20 cellular contexts compared by ENCODE assay signal in genomic region chr2:129277611-129278010, GRCh38.
A peak's percentile ranks its signal among the peaks of the same experiment; 100 is the strongest.
DNase-seq lines count a peak whose midpoint lies in the region; ATAC-seq lines count a peak whose summit lies in the region.
"Had no signal": no experiment of that assay in that cellular context is flagged by ENCODE, and none has a peak within 500 bp of the region (broad histone marks: within the 10 kb centered on the region; RNA-seq: fewer than 3 reads in every experiment).

No MANE protein-coding gene starts in this region.

- in situ Hi-C loops in Caki2 (cut with HindIII; ENCODE audit: low pct_unique_long_range_greater_than_20kb, low sequenced_read_pairs): no loop called here

- DNase-seq in Caki2 (ENCODE audit: low read depth) (peak; percentile 13), NCI-H1105 (lab: John Stamatoyannopoulos, UW) (peak; percentile 36), RPMI7951 (ENCODE audit: low read depth) (peak; percentile 3), kidney glomerular epithelial cell (lab: John Stamatoyannopoulos, UW) (peak; percentile 0), T-helper 1 cell (no peak)
- DNase-seq in stimulated activated CD4-positive, alpha-beta T cell treated with anti-CD3 and anti-CD28 coated beads, Interleukin-4, amount 100 ng/mL, for 1 hour: no peak
- no peak for DNase-seq in stimulated activated CD8-positive, alpha-beta memory T cell treated with anti-CD3 and anti-CD28 coated beads, Interleukin-4, amount 100 ng/mL, for 48 hours
- DNase-seq: CD4-positive, alpha-beta memory T cell; DMS79 treated with DMSO at 0.1 percent for 48 hours; HFFc6; NCI-H1092; NCI-H1694 treated with DMSO at 0.1 percent for 48 hours; NCI-H2107; NCI-H446; SHP77; SK-N-SH had no signal

- ATAC-seq in HG03097 (IDR thresholded peaks at IDR 0.05; ENCODE audit: low FRiP score, unreplicated experiment): no peak
- ATAC-seq: GM12878, HepG2, Panc1 had no signal

Comparison
In these comparisons a context has a peak if more than half of its experiments do, and no peak if none do; other contexts are left out.
1. DNase-seq: peak in Caki2 (single experiment), NCI-H1105 (single experiment), RPMI7951 (single experiment) and kidney glomerular epithelial cell (single experiment); none in T-helper 1 cell (0 of 5), stimulated activated CD4-positive, alpha-beta T cell treated with anti-CD3 and anti-CD28 coated beads, Interleukin-4, amount 100 ng/mL, for 1 hour (single experiment) and stimulated activated CD8-positive, alpha-beta memory T cell treated with anti-CD3 and anti-CD28 coated beads, Interleukin-4, amount 100 ng/mL, for 48 hours (single experiment).